In genomic region chr1:54406339-54407181, GRCh38 we compare ENCODE assay signal across 8 cellular contexts. TPM values are rescaled to one million over a fixed set of nuclear protein-coding genes. Genes with fewer than 3 reads are reported as not detected.
A peak's percentile ranks its signal among the peaks of the same experiment; 100 is the strongest.
DNase-seq lines count a peak whose midpoint lies in the region; TF ChIP-seq lines count a peak whose summit lies in the region.

Gene SSBP3, minus strand, starts transcription at chr1:54406394.

- peak; percentile 30; the same call in 1 of the 2 replicates for TF ChIP-seq CTCF in HFFc6 (IDR thresholded peaks at IDR 0.05)
- no peak for TF ChIP-seq CTCF in parathyroid adenoma (IDR thresholded peaks at IDR 0.05)
- TF ChIP-seq CTCF in tibial artery (IDR thresholded peaks at IDR 0.05) = peak in 1 of 2 experiments; percentile 20

- H3K27me3 ChIP-seq in parathyroid adenoma (ENCODE audit: control insufficient read depth, insufficient read depth, low read length) (no peaks in the 10 kb centered on the region), tibial artery (no peaks in the 10 kb centered on the region)

- peak within 1 kb of the TSS; percentile 95 for H3K4me2 ChIP-seq in parathyroid adenoma (ENCODE audit: low read length)

- H3K4me3 ChIP-seq in parathyroid adenoma (ENCODE audit: low read depth, low read length) (peak within 1 kb of the TSS; percentile 79), tibial artery (peak within 1 kb of the TSS; percentile 83 to 84)

- H3K4me3 Mint-ChIP-seq in HFFc6 = peak within 1 kb of the TSS; percentile 92
- H3K4me3 Mint-ChIP-seq in activated naive CD8-positive, alpha-beta T cell treated with anti-CD3 and anti-CD28 coated beads for 36 hours = peak within 1 kb of the TSS; percentile 83

- H3K36me3 ChIP-seq in parathyroid adenoma (ENCODE audit: control insufficient read depth, insufficient read depth, low read length) (no peaks in the 10 kb centered on the region), tibial artery (peaks cover 7 to 12% (median 10%) of the 10 kb centered on the region in 3 donors)

- peak within 1 kb of the TSS; percentile 78 for H2AFZ ChIP-seq in parathyroid adenoma

- H3K27me3 Mint-ChIP-seq in HFFc6 (ENCODE audit: insufficient read depth) = no peaks in the 10 kb centered on the region; the same call in 1 of the 2 replicates
- H3K27me3 Mint-ChIP-seq in activated naive CD8-positive, alpha-beta T cell treated with anti-CD3 and anti-CD28 coated beads for 36 hours = no peaks in the 10 kb centered on the region

- peak within 1 kb of the TSS; percentile 97 for H3K27ac Mint-ChIP-seq in HFFc6
- peak within 1 kb of the TSS; percentile 91 for H3K27ac Mint-ChIP-seq in activated naive CD8-positive, alpha-beta T cell treated with anti-CD3 and anti-CD28 coated beads for 36 hours

- peak within 1 kb of the TSS; percentile 58 for H3K27ac ChIP-seq in parathyroid adenoma
- H3K27ac ChIP-seq in tibial artery = peak within 1 kb of the TSS; percentile 84 to 89

- intact Hi-C loops in head of caudate nucleus (cut with DNase I) (loop anchor here (1.0 to 10.0 kb wide), 3 partner anchors 82 to 202 kb away; partner anchors contain the start of genes CYB5RL and MRPL37), tibial artery (cut with DNase I; ENCODE audit: low total_unique reads) (loop anchor here (1.0 to 5.0 kb wide), 2 partner anchors 82 to 284 kb away; no protein-coding TSS in a partner anchor)

- no peaks in the 10 kb centered on the region for H3K79me2 ChIP-seq in parathyroid adenoma

- H3K36me3 Mint-ChIP-seq in HFFc6 (ENCODE audit: low read depth) = peaks cover 21% of the 10 kb centered on the region
- peaks cover 31% of the 10 kb centered on the region for H3K36me3 Mint-ChIP-seq in activated naive CD8-positive, alpha-beta T cell treated with anti-CD3 and anti-CD28 coated beads for 36 hours

- H3K4me1 Mint-ChIP-seq in HFFc6 (ENCODE audit: low read depth) = peaks cover 55% of the 10 kb centered on the region
- peaks cover 64% of the 10 kb centered on the region for H3K4me1 Mint-ChIP-seq in activated naive CD8-positive, alpha-beta T cell treated with anti-CD3 and anti-CD28 coated beads for 36 hours

- no peak within 1 kb of the TSS for H3K9ac ChIP-seq in parathyroid adenoma

- H3K4me1 ChIP-seq in parathyroid adenoma = peaks cover 7% of the 10 kb centered on the region
- H3K4me1 ChIP-seq in tibial artery = peaks cover 0 to 48% (median 30%) of the 10 kb centered on the region in 4 donors

- no peaks in the 10 kb centered on the region for H3K9me3 Mint-ChIP-seq in HFFc6
- H3K9me3 Mint-ChIP-seq in activated naive CD8-positive, alpha-beta T cell treated with anti-CD3 and anti-CD28 coated beads for 36 hours = no peaks in the 10 kb centered on the region

- no peaks in the 10 kb centered on the region for H3K9me3 ChIP-seq in parathyroid adenoma (ENCODE audit: control insufficient read depth, low read length)
- no peaks in the 10 kb centered on the region for H3K9me3 ChIP-seq in tibial artery

- DNase-seq in GM04504 (ENCODE audit: low read depth) (peak; percentile 80), HFFc6 (peak; percentile 93), NCI-H1092 (lab: John Stamatoyannopoulos, UW) (peak; percentile 69), SKM-1 treated with dmso at 0.1 percent for 144 hours (lab: John Stamatoyannopoulos, UW; ENCODE audit: unreplicated experiment) (peak; percentile 86), head of caudate nucleus (peak; percentile 77 to 97 (median 94)), tibial artery (peak; percentile 82 to 95)
- peak; percentile 96 for DNase-seq in activated naive CD8-positive, alpha-beta T cell treated with anti-CD3 and anti-CD28 coated beads for 36 hours

RNA-seq across cellular contexts. Expression of gene SSBP3, which starts in this region (rescaled TPM):
- total RNA-seq in HFFc6 (2021; fragmentation: NEBNext Ultra II Directional; extraction: Animal tissue kit (Norgen Biotek cat#: 25700)) = 10 to 100 TPM; 42.3 to 72.2 (median 58.1) TPM
- 10 to 100 TPM; 62.8 to 65.4 TPM for total RNA-seq in activated naive CD8-positive, alpha-beta T cell treated with anti-CD3 and anti-CD28 coated beads for 36 hours

Comparison
In these comparisons a context has a peak if more than half of its experiments do, and no peak if none do; other contexts are left out.
1. Peak in every context shown above with its lines: DNase-seq, H3K4me3 ChIP-seq and H3K27ac ChIP-seq.